ENCODE assay signal across 13 cellular contexts in genomic region chr3:178289544-178290160, GRCh38.
DNase-seq lines count a peak whose midpoint lies in the region; ATAC-seq and TF ChIP-seq lines count a peak whose summit lies in the region.
"Had no signal": no experiment of that assay in that cellular context is flagged by ENCODE, and none has a peak within 500 bp of the region (broad histone marks: within the 10 kb centered on the region; RNA-seq: fewer than 3 reads in every experiment).

No MANE protein-coding gene starts in this region.

- no peaks in the 10 kb centered on the region for H3K36me3 ChIP-seq in right atrium auricular region
- H3K36me3 ChIP-seq: thoracic aorta had no signal

- intact Hi-C loops in Right ventricle myocardium inferior (cut with DNase I), result no loop called here

- DNase-seq in Right ventricle myocardium inferior (ENCODE audit: missing footprints) (peak; percentile 68), right atrium auricular region (ENCODE audit: low spot score) (no peak), choroid plexus epithelial cell (ENCODE audit: low read depth) (peak; percentile 80), left kidney (ENCODE audit: low read depth, low spot score) (peak; percentile 47), foreskin melanocyte (no peak), retina (no peak), germinal center (ENCODE audit: low spot score) (no peak), NCI-H2107 (lab: John Stamatoyannopoulos, UW) (no peak)
- DNase-seq: stimulated activated CD4-positive, alpha-beta T cell treated with anti-CD3 and anti-CD28 coated beads, Interleukin-15, amount 100 ng/mL, for 24 hours had no signal

- no peaks in the 10 kb centered on the region for H3K27me3 ChIP-seq in right atrium auricular region

- TF ChIP-seq CTCF in right atrium auricular region (IDR thresholded peaks at IDR 0.05) (no peak), choroid plexus epithelial cell (conservative IDR thresholded peaks at IDR 0.05; ENCODE audit: low read depth, low read length) (no peak)

- no peaks in the 10 kb centered on the region for H3K4me1 ChIP-seq in right atrium auricular region
- H3K4me1 ChIP-seq: A549 had no signal

- no peaks in the 10 kb centered on the region for H3K9me3 ChIP-seq in right atrium auricular region
- H3K9me3 ChIP-seq: A549, thoracic aorta had no signal

- H3K4me3 ChIP-seq in right atrium auricular region (no peak overlapping the region), choroid plexus epithelial cell (ENCODE audit: low read depth, low read length) (no peak overlapping the region)
- H3K4me3 ChIP-seq: A549, thoracic aorta had no signal

- ATAC-seq in Right ventricle myocardium inferior, result peak; percentile 91
- ATAC-seq: A549; activated CD4-positive, CD25-positive, alpha-beta regulatory T cell treated with anti-CD3 and anti-CD28 coated beads, Interleukin-2, amount 50 U/mL, for 24 hours had no signal

- H3K27ac ChIP-seq in right atrium auricular region, result no peak overlapping the region
- H3K27ac ChIP-seq: A549, KMS-11, thoracic aorta had no signal

Comparison
In these comparisons a context has a peak if more than half of its experiments do, and no peak if none do; other contexts are left out.
1. DNase-seq: peak in Right ventricle myocardium inferior (single experiment), choroid plexus epithelial cell (single experiment) and left kidney (single experiment); none in right atrium auricular region (single experiment), foreskin melanocyte (single experiment), retina (single experiment), germinal center (single experiment) and NCI-H2107 (single experiment).